8 cellular contexts compared by ENCODE assay signal in the genomic region with DNA sequence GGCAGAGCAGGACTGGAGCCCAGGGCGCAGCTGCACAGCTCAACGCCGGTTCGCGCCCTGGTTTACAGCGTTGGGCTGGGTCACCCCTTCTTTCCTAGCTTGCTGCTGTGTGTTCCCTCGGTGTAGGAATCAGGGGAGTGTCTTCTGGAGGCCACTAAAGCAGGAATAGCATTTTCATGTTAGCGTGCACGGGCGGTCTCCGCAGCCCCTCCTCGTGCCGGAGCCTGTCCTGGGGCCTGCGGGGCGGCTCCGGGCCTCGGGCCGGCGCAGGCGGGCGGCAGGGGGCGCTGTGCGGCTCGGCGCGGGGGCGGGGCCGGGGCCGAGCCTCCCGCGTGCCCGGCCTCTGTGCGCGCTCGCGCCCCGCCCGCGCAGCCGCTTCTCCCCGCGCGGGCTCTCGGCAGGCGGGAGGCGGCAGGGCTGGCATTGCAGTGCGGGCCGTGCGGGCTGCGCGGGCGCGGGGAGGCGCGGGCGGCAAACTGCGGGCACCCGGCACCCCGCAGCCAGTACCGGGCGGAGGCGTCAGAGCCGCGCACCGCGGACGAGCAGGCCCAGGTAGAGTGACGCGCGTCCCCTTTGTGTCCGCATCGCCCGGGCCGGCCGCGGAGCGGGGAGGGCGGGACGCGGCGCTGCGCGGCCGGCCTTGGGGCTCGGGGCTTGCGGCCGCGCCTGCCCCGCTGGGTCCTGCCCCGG. TPM values are rescaled to one million over a fixed set of nuclear protein-coding genes. Genes with fewer than 3 reads are reported as not detected.
DNase-seq lines count a peak whose midpoint lies in the region; ATAC-seq and TF ChIP-seq lines count a peak whose summit lies in the region.

RNF144A (plus strand) TSS at position 342 of the 690 bp plus-strand sequence. CDS start 79,515 bp downstream, outside the sequence.

- no peaks in the 10 kb centered on the region for H3K9me3 ChIP-seq in adrenal gland (replicated peaks in 1 of 3)
- H3K9me3 ChIP-seq in right atrium auricular region: no peaks in the 10 kb centered on the region

- intact Hi-C loops in adrenal gland (cut with DNase I): loop anchor here in 1 of 2 donors (5.0 kb wide), 1 partner anchor 125 kb away; no protein-coding TSS in a partner anchor

- H3K27ac ChIP-seq in adrenal gland: peak within 1 kb of the TSS; percentile 16 to 93 (median 88)
- peak within 1 kb of the TSS; percentile 48 to 72 for H3K27ac ChIP-seq in right atrium auricular region

- TF ChIP-seq RAD21 in Ishikawa (IDR thresholded peaks at IDR 0.05; ENCODE audit: low read depth): no peak

- no peaks in the 10 kb centered on the region for H3K36me3 ChIP-seq in adrenal gland (replicated peaks in 1 of 2)
- no peaks in the 10 kb centered on the region for H3K36me3 ChIP-seq in right atrium auricular region

- TF ChIP-seq CTCF in adrenal gland (IDR thresholded peaks at IDR 0.05) (peak in 5 of 6 experiments; percentile 21 to 66 (median 46)), right atrium auricular region (IDR thresholded peaks at IDR 0.05) (peak in 1 of 2 donors; percentile 60)

- H3K27me3 ChIP-seq in adrenal gland (no peaks in the 10 kb centered on the region), right atrium auricular region (no peaks in the 10 kb centered on the region)

- DNase-seq in Daoy (ENCODE audit: low read depth): peak; percentile 78
- DNase-seq in SW480 (ENCODE audit: low spot score): peak; percentile 24
- peak in 6 of 7 donors; percentile 35 to 76 (median 60) for DNase-seq in adrenal gland
- no peak for DNase-seq in right atrium auricular region (ENCODE audit: low spot score)
- peak; percentile 85 for DNase-seq in retina
- DNase-seq in DMS153 treated with DMSO at 0.1 percent for 48 hours (lab: John Stamatoyannopoulos, UW; ENCODE audit: unreplicated experiment): no peak

- peak; percentile 51 to 73 for TF ChIP-seq POLR2A in adrenal gland (IDR thresholded peaks at IDR 0.05)

- ATAC-seq in GM21528 (IDR thresholded peaks at IDR 0.05; ENCODE audit: low FRiP score, unreplicated experiment): peak; percentile 88

- WGBS in adrenal gland, 4 donors: 0 to 5% (median 4%) methylated on average over 14 to 90 of the region's 90 CpGs; no CpG with 5 or more reads in 1 of the 4 donors

- TF ChIP-seq EP300 in Ishikawa (IDR thresholded peaks at IDR 0.05; ENCODE audit: borderline replicate concordance): no peak

- H3K4me3 ChIP-seq in adrenal gland: peak within 1 kb of the TSS in 3 of 4 donors; percentile 26 to 95 (median 67)
- H3K4me3 ChIP-seq in right atrium auricular region: peak within 1 kb of the TSS; percentile 75 to 87

- H3K4me1 ChIP-seq in adrenal gland (replicated peaks in 1 of 2) (peaks cover 25 to 46% of the 10 kb centered on the region in 2 donors), right atrium auricular region (peaks cover 0 to 26% of the 10 kb centered on the region in 2 donors)

TF ChIP-seq in Ishikawa, 13 proteins besides CTCF, POLR2A, EP300 and RAD21:
- no peak for TF ChIP-seq MAX (IDR thresholded peaks at IDR 0.05)
- TF ChIP-seq NFIC (IDR thresholded peaks at IDR 0.05): no peak
- 0 out of 2 replicates have a peak, but pooled peaks have one; percentile 18 for TF ChIP-seq EGR1 (IDR thresholded peaks at IDR 0.05)

RNA-seq across cellular contexts. Expression of gene RNF144A, which starts in this region (rescaled TPM):
- 10.3 and 17.1 TPM in 2 replicates for total RNA-seq in Daoy (2014; rRNA removed; shearing (Covaris generic))
- total RNA-seq in adrenal gland: 100 to 1,000 TPM in 1 of 8 donors, 10 to 100 TPM in 7; 25.7 to 103 (median 65.9) TPM
- 10 to 100 TPM; 13.0 to 18.1 (median 15.2) TPM for polyA plus RNA-seq in adrenal gland
- 10 to 100 TPM in 1 of 2 donors, 1 to 10 TPM in 1; 8.2 to 12.6 TPM for total RNA-seq in right atrium auricular region

Comparison
In these comparisons a context has a peak if more than half of its experiments do, and no peak if none do; other contexts are left out.
1. DNase-seq: peak in Daoy (single experiment), SW480 (single experiment), adrenal gland (6 of 7) and retina (single experiment); none in right atrium auricular region (single experiment) and DMS153 treated with DMSO at 0.1 percent for 48 hours (single experiment).